31 cellular contexts compared by ENCODE assay signal in genomic region chr1:180626711-180627110, GRCh38.
"Had no signal": no experiment of that assay in that cellular context is flagged by ENCODE, and none has a peak within 500 bp of the region (broad histone marks: within the 10 kb centered on the region; RNA-seq: fewer than 3 reads in every experiment).

No MANE protein-coding gene starts in this region.

- H3K27ac Mint-ChIP-seq: natural killer cell; nephron; neural progenitor cell; progenitor cell of endocrine pancreas; stimulated activated memory B cell treated with anti-CD40 and anti-IgM and Interleukin-4, amounts not matched to agents 10 μg/mL and 1 μg/mL and 100 μg/mL, for 72 hours; stimulated activated naive CD8-positive, alpha-beta T cell treated with anti-CD3 and anti-CD28 coated beads, Interleukin-15, amount 100 ng/mL, for 72 hours; type B pancreatic cell had no signal

- H3K9me3 Mint-ChIP-seq: natural killer cell; nephron; neural progenitor cell; stimulated activated memory B cell treated with anti-CD40 and anti-IgM and Interleukin-4, amounts not matched to agents 10 μg/mL and 1 μg/mL and 100 μg/mL, for 72 hours; stimulated activated naive CD8-positive, alpha-beta T cell treated with anti-CD3 and anti-CD28 coated beads, Interleukin-15, amount 100 ng/mL, for 72 hours; type B pancreatic cell had no signal

- H3K36me3 Mint-ChIP-seq: natural killer cell; neural progenitor cell; stimulated activated memory B cell treated with anti-CD40 and anti-IgM and Interleukin-4, amounts not matched to agents 10 μg/mL and 1 μg/mL and 100 μg/mL, for 72 hours; type B pancreatic cell had no signal

- H3K9ac ChIP-seq: neural progenitor cell, parathyroid adenoma had no signal

- ATAC-seq: natural killer cell; psoas muscle; right cardiac atrium; sciatic nerve; stimulated activated memory B cell treated with anti-CD40 and anti-IgM and Interleukin-4, amounts not matched to agents 10 μg/mL and 1 μg/mL and 100 μg/mL, for 72 hours; stimulated activated naive CD8-positive, alpha-beta T cell treated with anti-CD3 and anti-CD28 coated beads, Interleukin-15, amount 100 ng/mL, for 72 hours; stimulated activated naive CD8-positive, alpha-beta T cell treated with anti-CD3 and anti-CD28 coated beads, Interleukin-15, Interleukin-2, amounts not matched to agents 100 U/mL and 50 U/mL, for 24 hours; upper lobe of right lung had no signal

- H3K36me3 ChIP-seq: neural progenitor cell, ovary, spleen, suprapubic skin, tibial artery, transverse colon, upper lobe of right lung, uterus had no signal

- DNase-seq: natural killer cell; occipital lobe; ovary; posterior cingulate gyrus; psoas muscle; right cardiac atrium; spleen; stimulated activated CD4-positive, alpha-beta T cell treated with anti-CD3 and anti-CD28 coated beads, Interleukin-12 subunit alpha, Interleukin-12 subunit beta, amount 100 ng/mL, for 4 hours; stimulated activated CD4-positive, alpha-beta T cell treated with anti-CD3 and anti-CD28 coated beads, Interleukin-1b, Interleukin-23, amount 100 ng/mL, for 48 hours; stimulated activated CD4-positive, alpha-beta T cell treated with anti-CD3 and anti-CD28 coated beads, Interleukin-4, amount 100 ng/mL, for 1 hour; stimulated activated CD4-positive, alpha-beta T cell treated with anti-CD3 and anti-CD28 coated beads, Interleukin-4, amount 100 ng/mL, for 4 hours; stimulated activated CD8-positive, alpha-beta memory T cell treated with anti-CD3 and anti-CD28 coated beads, Interleukin-4, amount 100 ng/mL, for 48 hours; stimulated activated naive CD4-positive, alpha-beta T cell; stimulated activated naive CD8-positive, alpha-beta T cell treated with anti-CD3 and anti-CD28 coated beads, Interleukin-15, amount 100 ng/mL, for 72 hours; stimulated activated naive CD8-positive, alpha-beta T cell treated with anti-CD3 and anti-CD28 coated beads, Interleukin-15, Interleukin-2, amounts not matched to agents 100 U/mL and 50 U/mL, for 24 hours; substantia nigra; testis; tibial artery; transverse colon; upper lobe of right lung; uterus had no signal

- H3K27ac ChIP-seq: neural progenitor cell, ovary, parathyroid adenoma, psoas muscle, skin epidermis, spleen, suprapubic skin, testis, tibial artery, transverse colon, upper lobe of right lung, uterus had no signal

- H3K4me3 ChIP-seq: neural progenitor cell, ovary, psoas muscle, skin epidermis, smooth muscle cell, spleen, suprapubic skin, testis, tibial artery, transverse colon, upper lobe of right lung, uterus had no signal

- H3K79me2 ChIP-seq: parathyroid adenoma had no signal

- H3K4me3 Mint-ChIP-seq: natural killer cell; nephron; neural progenitor cell; stimulated activated memory B cell treated with anti-CD40 and anti-IgM and Interleukin-4, amounts not matched to agents 10 μg/mL and 1 μg/mL and 100 μg/mL, for 72 hours; stimulated activated naive CD8-positive, alpha-beta T cell treated with anti-CD3 and anti-CD28 coated beads, Interleukin-15, amount 100 ng/mL, for 72 hours; type B pancreatic cell had no signal

- H3K9me3 ChIP-seq: ovary, psoas muscle, spleen, suprapubic skin, testis, tibial artery, transverse colon, upper lobe of right lung, uterus had no signal

- H3K27me3 ChIP-seq: neural progenitor cell, ovary, spleen, suprapubic skin, testis, tibial artery, transverse colon, upper lobe of right lung, uterus had no signal

- H3K4me1 ChIP-seq: uterus had no signal

- H3K4me2 ChIP-seq: neural progenitor cell, smooth muscle cell had no signal

- H2AFZ ChIP-seq: neural progenitor cell, parathyroid adenoma had no signal

- H3K4me1 Mint-ChIP-seq: nephron; stimulated activated naive CD8-positive, alpha-beta T cell treated with anti-CD3 and anti-CD28 coated beads, Interleukin-15, amount 100 ng/mL, for 72 hours had no signal
